ENCODE assay signal across 22 cellular contexts in genomic region chr11:45653277-45653676, GRCh38.
"Had no signal": no experiment of that assay in that cellular context is flagged by ENCODE, and none has a peak within 500 bp of the region (broad histone marks: within the 10 kb centered on the region; RNA-seq: fewer than 3 reads in every experiment).

No MANE protein-coding gene starts in this region.

- H3K36me3 ChIP-seq: breast epithelium, transverse colon, uterus had no signal

- DNase-seq: activated CD4-positive, alpha-beta T cell treated with anti-CD3 and anti-CD28 coated beads for 36 hours; activated CD4-positive, alpha-beta T cell treated with anti-CD3 and anti-CD28 coated beads, Interleukin-2, amount 50 U/mL, for 4 hours; activated CD4-positive, CD25-positive, alpha-beta regulatory T cell; activated gamma-delta T cell treated with Interleukin-2 at 50 U/mL for 16 hours; activated naive CD8-positive, alpha-beta T cell treated with anti-CD3 and anti-CD28 coated beads, Interleukin-2, amount 50 U/mL, for 24 hours; amygdala; effector memory CD4-positive, alpha-beta T cell; naive B cell; nucleus accumbens; stimulated activated naive CD4-positive, alpha-beta T cell treated with Interleukin-2 at 50 U/mL for 16 hours; T-helper 1 cell; transverse colon; uterus had no signal

- ATAC-seq: activated CD4-positive, alpha-beta T cell treated with anti-CD3 and anti-CD28 coated beads for 36 hours; activated naive CD8-positive, alpha-beta T cell treated with anti-CD3 and anti-CD28 coated beads, Interleukin-2, amount 50 U/mL, for 24 hours; gastroesophageal sphincter; right cardiac atrium had no signal

- H3K27ac Mint-ChIP-seq: activated CD4-positive, alpha-beta T cell treated with anti-CD3 and anti-CD28 coated beads for 36 hours; activated naive CD4-positive, alpha-beta T cell treated with anti-CD3 and anti-CD28 coated beads, Interleukin-2, amount 50 U/mL, for 24 hours; activated naive CD8-positive, alpha-beta T cell treated with anti-CD3 and anti-CD28 coated beads, Interleukin-2, amount 50 U/mL, for 24 hours; activated T-helper 1 cell treated with anti-CD3 and anti-CD28 coated beads, Interleukin-12 subunit alpha, Interleukin-12 subunit beta, Interleukin-2, Interleukin-4 antibody, amounts not matched to agents 30 ng/mL and 10 ng/mL and 1 ng/mL, durations not matched to agents 14 hours and 24 hours and 36 hours; mesothelial cell of epicardium; naive B cell; T-helper 2 cell treated with Interferon-gamma antibody and Interleukin-4, amounts not matched to agents 5 μg/mL and 100 μg/mL, for 36 hours had no signal

- H2AFZ ChIP-seq: hepatocyte had no signal

- H3K9me3 ChIP-seq: breast epithelium, gastroesophageal sphincter, transverse colon, uterus had no signal

- H3K4me3 ChIP-seq: breast epithelium, gastroesophageal sphincter, hepatocyte, transverse colon, uterus had no signal

- H3K27ac ChIP-seq: breast epithelium, gastroesophageal sphincter, hepatocyte, transverse colon, uterus had no signal

- H3K4me1 ChIP-seq: breast epithelium, transverse colon, uterus had no signal

- H3K9me3 Mint-ChIP-seq: activated naive CD4-positive, alpha-beta T cell treated with anti-CD3 and anti-CD28 coated beads, Interleukin-2, amount 50 U/mL, for 24 hours; activated naive CD8-positive, alpha-beta T cell treated with anti-CD3 and anti-CD28 coated beads, Interleukin-2, amount 50 U/mL, for 24 hours; activated T-helper 1 cell treated with anti-CD3 and anti-CD28 coated beads, Interleukin-12 subunit alpha, Interleukin-12 subunit beta, Interleukin-2, Interleukin-4 antibody, amounts not matched to agents 30 ng/mL and 10 ng/mL and 1 ng/mL, durations not matched to agents 14 hours and 24 hours and 36 hours; central memory CD8-positive, alpha-beta T cell; mesothelial cell of epicardium; T-helper 2 cell treated with Interferon-gamma antibody and Interleukin-4, amounts not matched to agents 5 μg/mL and 100 μg/mL, for 36 hours had no signal

- H3K27me3 ChIP-seq: hepatocyte, uterus had no signal

- H3K36me3 Mint-ChIP-seq: activated naive CD4-positive, alpha-beta T cell treated with anti-CD3 and anti-CD28 coated beads, Interleukin-2, amount 50 U/mL, for 24 hours; mesothelial cell of epicardium; naive B cell had no signal

- H3K79me2 ChIP-seq: hepatocyte had no signal

- H3K4me3 Mint-ChIP-seq: activated CD4-positive, alpha-beta T cell treated with anti-CD3 and anti-CD28 coated beads for 36 hours; activated naive CD4-positive, alpha-beta T cell treated with anti-CD3 and anti-CD28 coated beads, Interleukin-2, amount 50 U/mL, for 24 hours; activated naive CD8-positive, alpha-beta T cell treated with anti-CD3 and anti-CD28 coated beads, Interleukin-2, amount 50 U/mL, for 24 hours; activated T-helper 1 cell treated with anti-CD3 and anti-CD28 coated beads, Interleukin-12 subunit alpha, Interleukin-12 subunit beta, Interleukin-2, Interleukin-4 antibody, amounts not matched to agents 30 ng/mL and 10 ng/mL and 1 ng/mL, durations not matched to agents 14 hours and 24 hours and 36 hours; central memory CD8-positive, alpha-beta T cell; mesothelial cell of epicardium; naive B cell; T-helper 2 cell treated with Interferon-gamma antibody and Interleukin-4, amounts not matched to agents 5 μg/mL and 100 μg/mL, for 36 hours had no signal

- H3K4me2 ChIP-seq: hepatocyte had no signal
